In the genomic region with DNA sequence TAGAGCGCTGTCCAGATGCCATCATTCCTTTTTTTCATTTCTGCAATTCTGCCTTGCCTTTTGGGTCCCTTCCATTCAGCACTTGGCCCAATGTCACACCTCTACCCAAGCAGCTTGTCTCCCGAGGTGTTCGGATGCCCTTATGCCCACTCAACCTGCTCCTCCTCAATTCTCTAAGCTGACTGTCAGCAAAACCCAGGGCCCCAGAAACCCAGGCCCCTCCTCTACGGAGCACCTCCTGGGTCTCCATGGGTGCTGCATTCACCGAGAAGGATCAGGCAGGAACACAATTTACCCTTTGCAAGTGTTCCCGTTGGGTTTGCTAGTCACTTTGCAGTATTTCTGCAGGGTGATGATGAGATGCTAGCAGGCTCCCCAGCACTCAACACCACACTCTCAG, we compare ENCODE assay signal across 27 cellular contexts.
"Had no signal": no experiment of that assay in that cellular context is flagged by ENCODE, and none has a peak within 500 bp of the region (broad histone marks: within the 10 kb centered on the region; RNA-seq: fewer than 3 reads in every experiment).

No MANE protein-coding gene starts in this region.

- ATAC-seq: naive thymus-derived CD4-positive, alpha-beta T cell; natural killer cell; psoas muscle; right cardiac atrium; stimulated activated effector memory CD8-positive, alpha-beta T cell treated with anti-CD3 and anti-CD28 coated beads, Interleukin-12 subunit alpha, Interleukin-12 subunit beta, amount 100 ng/mL, for 72 hours; stimulated activated naive B cell treated with anti-CD40 and anti-IgM and Interleukin-4, amounts not matched to agents 10 μg/mL and 1 μg/mL and 100 μg/mL, for 72 hours had no signal

- H3K27me3 ChIP-seq: neutrophil, ovary, right lobe of liver, thyroid gland, tibial nerve, upper lobe of left lung, uterus had no signal

- H3K4me3 Mint-ChIP-seq: naive thymus-derived CD4-positive, alpha-beta T cell; natural killer cell; nephron; stimulated activated effector memory CD8-positive, alpha-beta T cell treated with anti-CD3 and anti-CD28 coated beads, Interleukin-12 subunit alpha, Interleukin-12 subunit beta, amount 100 ng/mL, for 72 hours; stimulated activated naive B cell treated with anti-CD40 and anti-IgM and Interleukin-4, amounts not matched to agents 10 μg/mL and 1 μg/mL and 100 μg/mL, for 72 hours; stimulated activated naive CD8-positive, alpha-beta T cell treated with anti-CD3 and anti-CD28 coated beads, Interleukin-15, Interleukin-2, amounts not matched to agents 100 ng/mL and 50 ng/mL, for 24 hours had no signal

- DNase-seq: naive thymus-derived CD4-positive, alpha-beta T cell; natural killer cell; nucleus accumbens; ovary; psoas muscle; right cardiac atrium; right lobe of liver; small intestine; stimulated activated CD4-positive, alpha-beta T cell treated with anti-CD3 and anti-CD28 coated beads, Interleukin-15, amount 100 ng/mL, for 24 hours; stimulated activated CD4-positive, alpha-beta T cell treated with anti-CD3 and anti-CD28 coated beads, Interleukin-2, amount 100 ng/mL, for 24 hours; stimulated activated CD4-positive, alpha-beta T cell treated with anti-CD3 and anti-CD28 coated beads, Interleukin-2, amount 100 ng/mL, for 48 hours; stimulated activated CD4-positive, alpha-beta T cell treated with anti-CD3 and anti-CD28 coated beads, Interleukin-4, amount 100 ng/mL, for 24 hours; stimulated activated naive B cell treated with anti-CD40 and anti-IgM and Interleukin-4, amounts not matched to agents 10 μg/mL and 1 μg/mL and 100 μg/mL, for 72 hours; stimulated activated naive CD4-positive, alpha-beta T cell treated with Interleukin-2 at 50 U/mL for 16 hours; thyroid gland; uterus had no signal

- H3K27ac Mint-ChIP-seq: naive thymus-derived CD4-positive, alpha-beta T cell; natural killer cell; nephron; progenitor cell of endocrine pancreas; stimulated activated effector memory CD8-positive, alpha-beta T cell treated with anti-CD3 and anti-CD28 coated beads, Interleukin-12 subunit alpha, Interleukin-12 subunit beta, amount 100 ng/mL, for 72 hours; stimulated activated naive B cell treated with anti-CD40 and anti-IgM and Interleukin-4, amounts not matched to agents 10 μg/mL and 1 μg/mL and 100 μg/mL, for 72 hours; stimulated activated naive CD8-positive, alpha-beta T cell treated with anti-CD3 and anti-CD28 coated beads, Interleukin-15, Interleukin-2, amounts not matched to agents 100 ng/mL and 50 ng/mL, for 24 hours had no signal

- H3K9me3 ChIP-seq: neutrophil, ovary, psoas muscle, right lobe of liver, sigmoid colon, stomach, thoracic aorta, thyroid gland, tibial nerve, upper lobe of left lung, uterus had no signal

- H3K27ac ChIP-seq: neutrophil, ovary, parathyroid adenoma, psoas muscle, right lobe of liver, sigmoid colon, stomach, thoracic aorta, thyroid gland, tibial nerve, upper lobe of left lung, uterus had no signal

- H3K4me1 ChIP-seq: parathyroid adenoma, psoas muscle, right lobe of liver, sigmoid colon, stomach, thyroid gland, tibial nerve, upper lobe of left lung, uterus had no signal

- H3K9me3 Mint-ChIP-seq: natural killer cell; stimulated activated effector memory CD8-positive, alpha-beta T cell treated with anti-CD3 and anti-CD28 coated beads, Interleukin-12 subunit alpha, Interleukin-12 subunit beta, amount 100 ng/mL, for 72 hours; stimulated activated naive B cell treated with anti-CD40 and anti-IgM and Interleukin-4, amounts not matched to agents 10 μg/mL and 1 μg/mL and 100 μg/mL, for 72 hours; stimulated activated naive CD8-positive, alpha-beta T cell treated with anti-CD3 and anti-CD28 coated beads, Interleukin-15, Interleukin-2, amounts not matched to agents 100 ng/mL and 50 ng/mL, for 24 hours had no signal

- H3K36me3 Mint-ChIP-seq: naive thymus-derived CD4-positive, alpha-beta T cell; natural killer cell; stimulated activated effector memory CD8-positive, alpha-beta T cell treated with anti-CD3 and anti-CD28 coated beads, Interleukin-12 subunit alpha, Interleukin-12 subunit beta, amount 100 ng/mL, for 72 hours; stimulated activated naive B cell treated with anti-CD40 and anti-IgM and Interleukin-4, amounts not matched to agents 10 μg/mL and 1 μg/mL and 100 μg/mL, for 72 hours had no signal

- H3K36me3 ChIP-seq: neutrophil, ovary, right lobe of liver, sigmoid colon, stomach, thoracic aorta, thyroid gland, tibial nerve, upper lobe of left lung, uterus had no signal

- H3K4me1 Mint-ChIP-seq: naive thymus-derived CD4-positive, alpha-beta T cell; natural killer cell; nephron; stimulated activated effector memory CD8-positive, alpha-beta T cell treated with anti-CD3 and anti-CD28 coated beads, Interleukin-12 subunit alpha, Interleukin-12 subunit beta, amount 100 ng/mL, for 72 hours; stimulated activated naive B cell treated with anti-CD40 and anti-IgM and Interleukin-4, amounts not matched to agents 10 μg/mL and 1 μg/mL and 100 μg/mL, for 72 hours had no signal

- H3K4me3 ChIP-seq: ovary, psoas muscle, right lobe of liver, sigmoid colon, stomach, thoracic aorta, thyroid gland, tibial nerve, upper lobe of left lung, uterus had no signal
